Comparison of ENCODE assay signal across 10 cellular contexts in the genomic region with DNA sequence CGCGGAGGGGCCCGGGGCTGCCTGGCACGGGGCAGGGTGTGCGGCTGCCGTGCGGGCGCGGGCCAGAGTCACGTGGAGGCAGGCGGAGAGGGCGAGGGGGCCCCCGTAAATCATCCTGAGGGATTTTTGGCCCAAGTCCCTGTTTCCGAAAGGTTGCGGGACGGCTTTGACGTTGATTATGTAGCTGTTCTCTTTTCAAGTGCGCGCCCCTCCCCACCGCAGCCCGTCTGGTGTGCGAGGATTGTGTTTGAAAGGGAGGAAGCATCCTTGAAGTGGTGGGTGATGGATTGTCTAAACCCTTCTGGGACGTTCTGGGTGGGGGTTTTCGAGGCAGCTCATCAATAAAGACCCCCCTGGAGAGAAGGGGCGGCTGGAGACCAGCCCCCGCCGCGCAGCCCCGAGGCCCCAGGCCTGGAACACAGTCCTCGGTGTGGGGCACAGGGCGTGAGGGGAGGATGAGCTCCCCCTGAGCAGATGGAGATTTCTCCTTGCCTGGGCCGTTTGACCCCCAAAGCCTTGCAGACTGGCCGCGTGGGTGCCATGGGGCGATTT. TPM values are rescaled to one million over a fixed set of nuclear protein-coding genes. Genes with fewer than 3 reads are reported as not detected.
DNase-seq lines count a peak whose midpoint lies in the region; ATAC-seq and TF ChIP-seq lines count a peak whose summit lies in the region.
"Had no signal": no experiment of that assay in that cellular context is flagged by ENCODE, and none has a peak within 500 bp of the region (broad histone marks: within the 10 kb centered on the region; RNA-seq: fewer than 3 reads in every experiment).

No MANE protein-coding gene starts in this region.

- 3 to 10% (median 8%) methylated on average over 24 to 35 of the region's 35 CpGs for WGBS in stomach, 5 donors

- CTCF ChIA-PET in HEK293T (lab: Yijun Ruan, JAX) (interaction anchor here (1.0 kb wide), 2 partner anchors 14 to 584 kb away, joined by 4 read pairs; no protein-coding TSS in a partner anchor), WTC11 (lab: Charles Lee) (interaction anchor here (1.2 to 3.5 kb wide), 8 partner anchors 9 to 1194 kb away, joined by 3 to 24 read pairs (median 6); a partner anchor contains a TSS)

- H3K9me3 ChIP-seq in stomach = no peaks in the 10 kb centered on the region
- H3K9me3 ChIP-seq: ovary had no signal

- POLR2A ChIA-PET in HEK293T (lab: Yijun Ruan, JAX) (no interaction called here), WTC11 (lab: Charles Lee) (no interaction called here)

- intact Hi-C loops in stomach (cut with DNase I; ENCODE audit: low total_unique reads) = loop anchor here (10.0 kb wide), 1 partner anchor 668 kb away; no protein-coding TSS in a partner anchor

- H3K27me3 ChIP-seq in stomach = peaks cover 54 to 100% (median 97%) of the 10 kb centered on the region in 3 donors

- H3K27me3 Mint-ChIP-seq in WTC11 (ENCODE audit: low read depth) = peaks cover 99% of the 10 kb centered on the region

- peak overlapping the region; percentile 43 to 50 (median 44) for H3K4me3 ChIP-seq in stomach

- TF ChIP-seq POLR2A in stomach (IDR thresholded peaks at IDR 0.05) = no peak

- H3K9me3 Mint-ChIP-seq in WTC11 = no peaks in the 10 kb centered on the region
- H3K9me3 Mint-ChIP-seq: central memory CD8-positive, alpha-beta T cell had no signal

- H3K27ac Mint-ChIP-seq in WTC11 = no peak overlapping the region

- H3K4me1 Mint-ChIP-seq in WTC11 = peaks cover 46% of the 10 kb centered on the region

- TF ChIP-seq EP300 in stomach (IDR thresholded peaks at IDR 0.05) = no peak

- peak overlapping the region; percentile 65 for H3K4me3 Mint-ChIP-seq in WTC11
- H3K4me3 Mint-ChIP-seq: central memory CD8-positive, alpha-beta T cell had no signal

- DNase-seq in HEK293T (ENCODE audit: extremely low spot score) (no peak), WTC11 (ENCODE audit: low spot score) (no peak), islet precursor cell (peak; percentile 45), stomach (no peak), SKM-1 (lab: John Stamatoyannopoulos, UW; ENCODE audit: unreplicated experiment) (no peak)
- no peak for DNase-seq in central memory CD4-positive, alpha-beta T cell

- H3K27ac ChIP-seq in stomach = peak overlapping the region; percentile 72 to 90 (median 83)
- H3K27ac ChIP-seq: ovary had no signal

- no peak for ATAC-seq in WTC11
- no peak for ATAC-seq in GM18861 (IDR thresholded peaks at IDR 0.05; ENCODE audit: unreplicated experiment)
- ATAC-seq in GM21381 (IDR thresholded peaks at IDR 0.05; ENCODE audit: unreplicated experiment) = no peak

- TF ChIP-seq CTCF in WTC11 (IDR thresholded peaks at IDR 0.05) (no peak), stomach (IDR thresholded peaks at IDR 0.05) (no peak)

- H3K36me3 Mint-ChIP-seq in WTC11 = no peaks in the 10 kb centered on the region; the same call in 1 of the 2 replicates

- peaks cover 51 to 88% (median 74%) of the 10 kb centered on the region in 4 donors for H3K4me1 ChIP-seq in stomach

- H3K36me3 ChIP-seq in stomach = no peaks in the 10 kb centered on the region
- H3K36me3 ChIP-seq: ovary had no signal

TF ChIP-seq in HEK293T, 16 proteins besides CTCF, POLR2A, EP300 and RAD21:
- TF ChIP-seq, protein P1, sequence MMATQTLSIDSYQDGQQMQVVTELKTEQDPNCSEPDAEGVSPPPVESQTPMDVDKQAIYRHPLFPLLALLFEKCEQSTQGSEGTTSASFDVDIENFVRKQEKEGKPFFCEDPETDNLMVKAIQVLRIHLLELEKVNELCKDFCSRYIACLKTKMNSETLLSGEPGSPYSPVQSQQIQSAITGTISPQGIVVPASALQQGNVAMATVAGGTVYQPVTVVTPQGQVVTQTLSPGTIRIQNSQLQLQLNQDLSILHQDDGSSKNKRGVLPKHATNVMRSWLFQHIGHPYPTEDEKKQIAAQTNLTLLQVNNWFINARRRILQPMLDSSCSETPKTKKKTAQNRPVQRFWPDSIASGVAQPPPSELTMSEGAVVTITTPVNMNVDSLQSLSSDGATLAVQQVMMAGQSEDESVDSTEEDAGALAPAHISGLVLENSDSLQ (IDR thresholded peaks at IDR 0.05) = peak; percentile 47
- no peak for TF ChIP-seq FOXK2 (IDR thresholded peaks at IDR 0.05)
- peak; percentile 74 for TF ChIP-seq L3MBTL2 (conservative IDR thresholded peaks at IDR 0.05)
TF ChIP-seq in HEK293T: peak in this region for 2.

TF ChIP-seq in WTC11, 78 proteins besides CTCF, POLR2A, EP300 and RAD21:
- TF ChIP-seq FOXJ3 (CRISPR knock-in tag; IDR thresholded peaks at IDR 0.05; ENCODE audit: borderline replicate concordance) (no peak), ZNF423 (CRISPR knock-in tag; IDR thresholded peaks at IDR 0.05) (0 out of 2 replicates have a peak, but pooled peaks have one; percentile 1)
- TF ChIP-seq, protein P2, sequence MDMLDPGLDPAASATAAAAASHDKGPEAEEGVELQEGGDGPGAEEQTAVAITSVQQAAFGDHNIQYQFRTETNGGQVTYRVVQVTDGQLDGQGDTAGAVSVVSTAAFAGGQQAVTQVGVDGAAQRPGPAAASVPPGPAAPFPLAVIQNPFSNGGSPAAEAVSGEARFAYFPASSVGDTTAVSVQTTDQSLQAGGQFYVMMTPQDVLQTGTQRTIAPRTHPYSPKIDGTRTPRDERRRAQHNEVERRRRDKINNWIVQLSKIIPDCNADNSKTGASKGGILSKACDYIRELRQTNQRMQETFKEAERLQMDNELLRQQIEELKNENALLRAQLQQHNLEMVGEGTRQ (CRISPR knock-in tag; IDR thresholded peaks at IDR 0.05) = peak; percentile 44; the same call in 1 of the 2 replicates
- TF ChIP-seq, protein P3, sequence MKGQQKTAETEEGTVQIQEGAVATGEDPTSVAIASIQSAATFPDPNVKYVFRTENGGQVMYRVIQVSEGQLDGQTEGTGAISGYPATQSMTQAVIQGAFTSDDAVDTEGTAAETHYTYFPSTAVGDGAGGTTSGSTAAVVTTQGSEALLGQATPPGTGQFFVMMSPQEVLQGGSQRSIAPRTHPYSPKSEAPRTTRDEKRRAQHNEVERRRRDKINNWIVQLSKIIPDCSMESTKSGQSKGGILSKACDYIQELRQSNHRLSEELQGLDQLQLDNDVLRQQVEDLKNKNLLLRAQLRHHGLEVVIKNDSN (CRISPR knock-in tag; IDR thresholded peaks at IDR 0.05) = peak; percentile 56; the same call in 1 of the 2 replicates

RNA-seq across cellular contexts. Expression of a gene that starts 7.0 kb away (rescaled TPM):
- total RNA-seq in WTC11 (2021) (0.07 to 0.11 TPM in 2 of 3 replicates, not detected in the other), stomach (100 to 1,000 TPM in 1 of 5 donors, 10 to 100 TPM in 3, 1 to 10 TPM in 1; 9.6 to 104 (median 14.1) TPM)
- polyA plus RNA-seq in stomach = 10 to 100 TPM; 17.7 to 32.2 (median 20.7) TPM
